Comparison of ENCODE assay signal across 8 cellular contexts in genomic region chr21:33069994-33070811, GRCh38. TPM values are rescaled to one million over a fixed set of nuclear protein-coding genes. Genes with fewer than 3 reads are reported as not detected.
DNase-seq lines count a peak whose midpoint lies in the region; ATAC-seq and TF ChIP-seq lines count a peak whose summit lies in the region.

Gene OLIG1 (plus strand): TSS chr21:33070141. CDS start chr21:33070247, 106 bp downstream.

- no peak within 1 kb of the TSS for H3K27ac Mint-ChIP-seq in osteocyte (ENCODE audit: unreplicated experiment)

- TF ChIP-seq CTCF in osteocyte (IDR thresholded peaks at IDR 0.05) = no peak

- DNase-seq in NCI-H2081 (lab: John Stamatoyannopoulos, UW) (peak; percentile 25 to 59), NCI-H2081 treated with DMSO at 0.1 percent for 48 hours (lab: John Stamatoyannopoulos, UW) (no peak), NCI-H2171 treated with DMSO at 0.1 percent for 48 hours (lab: John Stamatoyannopoulos, UW) (peak; percentile 76), Right ventricle myocardium inferior (ENCODE audit: missing footprints) (peak; percentile 87), osteocyte (ENCODE audit: extremely low spot score, unreplicated experiment) (no peak), SHP77 treated with DMSO at 0.1 percent for 48 hours (lab: John Stamatoyannopoulos, UW) (no peak)
- DNase-seq in activated T-cell treated with anti-CD3 and anti-CD28 coated beads, Interleukin-2, amount 50 U/mL, for 48 hours = peak; percentile 60 to 72
- no peak for DNase-seq in stimulated activated naive CD4-positive, alpha-beta T cell treated with Interleukin-2 at 50 U/mL for 16 hours (lab: John Stamatoyannopoulos, UW)

- H3K36me3 Mint-ChIP-seq in osteocyte (ENCODE audit: unreplicated experiment) = peaks cover 1% of the 10 kb centered on the region

- H3K4me1 Mint-ChIP-seq in osteocyte (ENCODE audit: unreplicated experiment) = peaks cover 14% of the 10 kb centered on the region

- H3K27me3 Mint-ChIP-seq in osteocyte (ENCODE audit: unreplicated experiment) = peaks cover 82% of the 10 kb centered on the region

- H3K9me3 Mint-ChIP-seq in osteocyte (ENCODE audit: unreplicated experiment) = peaks cover 7% of the 10 kb centered on the region

- intact Hi-C loops in Right ventricle myocardium inferior (cut with DNase I) = loop anchor here (10.0 kb wide), 1 partner anchor 45 kb away; the partner anchor contains the start of gene OLIG2

- H3K4me3 Mint-ChIP-seq in osteocyte (ENCODE audit: unreplicated experiment) = peak within 1 kb of the TSS; percentile 66

- peak; percentile 93 for ATAC-seq in Right ventricle myocardium inferior

RNA-seq across cellular contexts. Expression of gene OLIG1, which starts in this region (rescaled TPM):
- total RNA-seq in Right ventricle myocardium inferior (0.89 TPM), osteocyte (not detected in 2 replicates)

Comparison
In these comparisons a context has a peak if more than half of its experiments do, and no peak if none do; other contexts are left out.
1. DNase-seq: peak in NCI-H2081 (2 of 2), NCI-H2171 treated with DMSO at 0.1 percent for 48 hours (single experiment) and activated T-cell treated with anti-CD3 and anti-CD28 coated beads, Interleukin-2, amount 50 U/mL, for 48 hours (2 of 2); none in NCI-H2081 treated with DMSO at 0.1 percent for 48 hours (single experiment), osteocyte (single experiment), SHP77 treated with DMSO at 0.1 percent for 48 hours (single experiment) and stimulated activated naive CD4-positive, alpha-beta T cell treated with Interleukin-2 at 50 U/mL for 16 hours (single experiment).
2. Peak in DNase-seq and ATAC-seq in Right ventricle myocardium inferior; RNA of the gene not detected or under 1 TPM.